Comparison of ENCODE assay signal across 1 cellular context in genomic region chr11:76152086-76152658, GRCh38.
TF ChIP-seq lines count a peak whose summit lies in the region.

No MANE protein-coding gene starts in this region.

TF ChIP-seq in K562, 482 proteins besides CTCF, POLR2A, EP300 and RAD21 (continued from another document and continues in another):
- TF ChIP-seq AFF4 (CRISPR knock-in tag; IDR thresholded peaks at IDR 0.05), result no peak
- 0 out of 2 replicates have a peak, but pooled peaks have one; percentile 20 for TF ChIP-seq NFIC (IDR thresholded peaks at IDR 0.05)
- no peak for TF ChIP-seq ZNF431 (CRISPR knock-in tag; IDR thresholded peaks at IDR 0.05)
- no peak for TF ChIP-seq NCOA1 (IDR thresholded peaks at IDR 0.05; ENCODE audit: low read depth)
- no peak for TF ChIP-seq HEY1 (CRISPR knock-in tag; IDR thresholded peaks at IDR 0.05; ENCODE audit: borderline replicate concordance)
- TF ChIP-seq PRPF4 (IDR thresholded peaks at IDR 0.05; ENCODE audit: insufficient read depth, low read depth, low read length, poor library complexity, severe bottlenecking), result no peak
- no peak for TF ChIP-seq NFXL1 (CRISPR knock-in tag; IDR thresholded peaks at IDR 0.05)
- no peak for TF ChIP-seq FIP1L1 (IDR thresholded peaks at IDR 0.05; ENCODE audit: low read depth, low read length, poor library complexity, severe bottlenecking)
- no peak for TF ChIP-seq ZNF449 (CRISPR knock-in tag; IDR thresholded peaks at IDR 0.05)
- no peak for TF ChIP-seq FOXM1 (IDR thresholded peaks at IDR 0.05; ENCODE audit: low read depth)
- TF ChIP-seq FOXM1 (CRISPR knock-in tag; IDR thresholded peaks at IDR 0.05; ENCODE audit: low read depth), result 0 out of 2 replicates have a peak, but pooled peaks have one; percentile 86
- 0 out of 2 replicates have a peak, but pooled peaks have one; percentile 14 for TF ChIP-seq HDAC2 (IDR thresholded peaks at IDR 0.05)
- no peak for TF ChIP-seq ZNF76 (CRISPR knock-in tag; IDR thresholded peaks at IDR 0.05; ENCODE audit: borderline replicate concordance)
- TF ChIP-seq CC2D1A (IDR thresholded peaks at IDR 0.05), result peak; percentile 71; the same call in 1 of the 2 replicates
- TF ChIP-seq SNRNP70 (optimal IDR thresholded peaks at IDR 0.05; ENCODE audit: low read depth, low read length), result no peak
- TF ChIP-seq FOXA1 (IDR thresholded peaks at IDR 0.05; ENCODE audit: borderline replicate concordance), result no peak
- TF ChIP-seq ZNF23 (CRISPR knock-in tag; IDR thresholded peaks at IDR 0.05), result no peak
- no peak for TF ChIP-seq RBM39 (optimal IDR thresholded peaks at IDR 0.05; ENCODE audit: low read depth, low read length)
- no peak for TF ChIP-seq PRMT5 (CRISPR knock-in tag; IDR thresholded peaks at IDR 0.05)
- TF ChIP-seq RNF219 (CRISPR knock-in tag; IDR thresholded peaks at IDR 0.05), result no peak
- TF ChIP-seq E2F5 (CRISPR knock-in tag; IDR thresholded peaks at IDR 0.05), result no peak
- no peak for TF ChIP-seq ZFPM2 (CRISPR knock-in tag; IDR thresholded peaks at IDR 0.05)
- TF ChIP-seq MAX (CRISPR knock-in tag; IDR thresholded peaks at IDR 0.05), result peak; percentile 83
- TF ChIP-seq ILK (tag; IDR thresholded peaks at IDR 0.05; ENCODE audit: borderline replicate concordance, low read depth), result no peak
- TF ChIP-seq ZKSCAN3 (CRISPR knock-in tag; IDR thresholded peaks at IDR 0.05), result no peak
- no peak for TF ChIP-seq ZNF217 (CRISPR knock-in tag; IDR thresholded peaks at IDR 0.05)
- no peak for TF ChIP-seq TRIM24 (IDR thresholded peaks at IDR 0.05)
- no peak for TF ChIP-seq ZNF444 (CRISPR knock-in tag; IDR thresholded peaks at IDR 0.05)
- TF ChIP-seq TEAD4 (IDR thresholded peaks at IDR 0.05; ENCODE audit: low read length), result no peak
- 0 out of 2 replicates have a peak, but pooled peaks have one; percentile 23 for TF ChIP-seq TEAD4 (CRISPR knock-in tag; IDR thresholded peaks at IDR 0.05; ENCODE audit: borderline replicate concordance)
- TF ChIP-seq TEAD1 (CRISPR knock-in tag; IDR thresholded peaks at IDR 0.05), result peak in 1 of 2 experiments; percentile 34; a peak in 1 of 4 replicates
- no peak for TF ChIP-seq PTBP1 (IDR thresholded peaks at IDR 0.05; ENCODE audit: low read depth, low read length)
- TF ChIP-seq PHF21A (IDR thresholded peaks at IDR 0.05; ENCODE audit: borderline replicate concordance, low read depth), result peak; percentile 82; the same call in 1 of the 2 replicates
- 0 out of 2 replicates have a peak, but pooled peaks have one; percentile 42 for TF ChIP-seq STAT6 (CRISPR knock-in tag; IDR thresholded peaks at IDR 0.05)
- TF ChIP-seq ZNF780A (CRISPR knock-in tag; IDR thresholded peaks at IDR 0.05), result no peak
- no peak for TF ChIP-seq BCOR (IDR thresholded peaks at IDR 0.05)
- TF ChIP-seq SP1 (CRISPR knock-in tag; IDR thresholded peaks at IDR 0.05), result no peak
- no peak for TF ChIP-seq IRF1 (CRISPR knock-in tag; IDR thresholded peaks at IDR 0.05; ENCODE audit: borderline replicate concordance)
- 0 out of 2 replicates have a peak, but pooled peaks have one; percentile 19 for TF ChIP-seq ZBTB9 (CRISPR knock-in tag; IDR thresholded peaks at IDR 0.05)
- TF ChIP-seq FOXA3 (CRISPR knock-in tag; conservative IDR thresholded peaks at IDR 0.05 in 1 of 2, IDR thresholded peaks at IDR 0.05 in 1 of 2), result peak in 1 of 2 experiments; percentile 19; a peak in 1 of 4 replicates
- TF ChIP-seq MITF (IDR thresholded peaks at IDR 0.05), result no peak
- TF ChIP-seq ZNF644 (tag; IDR thresholded peaks at IDR 0.05; ENCODE audit: low read depth), result no peak
- no peak for TF ChIP-seq BRD9 (IDR thresholded peaks at IDR 0.05; ENCODE audit: low read depth, partially characterized antibody)
- no peak for TF ChIP-seq NFIX (CRISPR knock-in tag; IDR thresholded peaks at IDR 0.05; ENCODE audit: low read depth)
- TF ChIP-seq PURB (CRISPR knock-in tag; IDR thresholded peaks at IDR 0.05; ENCODE audit: low read depth), result no peak
- peak; percentile 30; the same call in 1 of the 2 replicates for TF ChIP-seq HCFC1 (IDR thresholded peaks at IDR 0.05; ENCODE audit: low read depth, low read length)
- TF ChIP-seq BHLHE40 (IDR thresholded peaks at IDR 0.05; ENCODE audit: low read length), result peak; percentile 45; the same call in 1 of the 2 replicates
- TF ChIP-seq HSF4 (CRISPR knock-in tag; IDR thresholded peaks at IDR 0.05; ENCODE audit: borderline replicate concordance), result no peak
- TF ChIP-seq ELK1 (CRISPR knock-in tag; IDR thresholded peaks at IDR 0.05), result no peak
- no peak for TF ChIP-seq ZNF785 (CRISPR knock-in tag; IDR thresholded peaks at IDR 0.05)
- no peak for TF ChIP-seq XRCC4 (IDR thresholded peaks at IDR 0.05; ENCODE audit: extremely low read depth, insufficient read depth, insufficient read length)
- TF ChIP-seq ZNF324 (CRISPR knock-in tag; IDR thresholded peaks at IDR 0.05), result no peak
